Comparison of ENCODE assay signal across 8 cellular contexts in genomic region chr4:139229534-139230039, GRCh38. TPM values are rescaled to one million over a fixed set of nuclear protein-coding genes. Genes with fewer than 3 reads are reported as not detected.
A peak's percentile ranks its signal among the peaks of the same experiment; 100 is the strongest.
DNase-seq lines count a peak whose midpoint lies in the region; ATAC-seq and TF ChIP-seq lines count a peak whose summit lies in the region.

No MANE protein-coding gene starts in this region.

- no peaks in the 10 kb centered on the region for H3K4me1 ChIP-seq in cardiac muscle cell (ENCODE audit: low read depth)
- no peaks in the 10 kb centered on the region for H3K4me1 ChIP-seq in liver (ENCODE audit: control insufficient read depth in 4 of 4, insufficient read depth in 4 of 4, low read length in 3 of 4)

- DNase-seq in cardiac muscle cell (ENCODE audit: low read depth in 1 of 2, low spot score in 1 of 2) (peak; percentile 54 to 72), cardiac septum (ENCODE audit: low spot score) (no peak), NCI-H774 (lab: John Stamatoyannopoulos, UW) (peak; percentile 6), cerebellar cortex (ENCODE audit: low spot score) (peak; percentile 61)
- no peak for DNase-seq in activated T-helper 1 cell treated with anti-CD3 and anti-CD28 coated beads, Interleukin-12 subunit alpha, Interleukin-12 subunit beta, Interleukin-2, Interleukin-4 antibody, amounts not matched to agents 30 ng/mL and 10 ng/mL and 1 ng/mL, durations not matched to agents 14 hours and 24 hours and 36 hours (ENCODE audit: low spot score)

- intact Hi-C loops in cardiac septum (cut with DNase I) = loop anchor here (5.0 kb wide), 2 partner anchors 68 to 132 kb away; no protein-coding TSS in a partner anchor
- intact Hi-C loops in activated T-helper 1 cell treated with anti-CD3 and anti-CD28 coated beads, Interleukin-12 subunit alpha, Interleukin-12 subunit beta, Interleukin-2, Interleukin-4 antibody, amounts not matched to agents 30 ng/mL and 10 ng/mL and 1 ng/mL, durations not matched to agents 14 hours and 24 hours and 36 hours (cut with micrococcal nuclease) = loop anchor here (1.0 to 5.0 kb wide), 8 partner anchors 38 to 422 kb away; partner anchors contain the start of genes ELF2 and NAA15

- WGBS in liver = 31% methylated on average over 3 of the region's 3 CpGs

- TF ChIP-seq RAD21 in liver (IDR thresholded peaks at IDR 0.05) = peak; percentile 86 to 89

- H3K4me3 ChIP-seq in cardiac muscle cell (no peak overlapping the region), liver (ENCODE audit: low read depth in 1 of 3, low read length in 3 of 3) (no peak overlapping the region)

- no peaks in the 10 kb centered on the region for H3K9me3 Mint-ChIP-seq in activated T-helper 1 cell treated with anti-CD3 and anti-CD28 coated beads, Interleukin-12 subunit alpha, Interleukin-12 subunit beta, Interleukin-2, Interleukin-4 antibody, amounts not matched to agents 30 ng/mL and 10 ng/mL and 1 ng/mL, durations not matched to agents 14 hours and 24 hours and 36 hours

- no peaks in the 10 kb centered on the region for H3K27me3 Mint-ChIP-seq in activated T-helper 1 cell treated with anti-CD3 and anti-CD28 coated beads, Interleukin-12 subunit alpha, Interleukin-12 subunit beta, Interleukin-2, Interleukin-4 antibody, amounts not matched to agents 30 ng/mL and 10 ng/mL and 1 ng/mL, durations not matched to agents 14 hours and 24 hours and 36 hours (ENCODE audit: insufficient read depth)

- H3K27me3 ChIP-seq in cardiac muscle cell (no peaks in the 10 kb centered on the region), liver (ENCODE audit: control insufficient read depth in 4 of 4, insufficient read depth in 4 of 4, low read length in 3 of 4) (no peaks in the 10 kb centered on the region)

- H3K9ac ChIP-seq in liver (ENCODE audit: low read depth in 1 of 2, low read length in 2 of 2) = no peak overlapping the region

- H3K36me3 Mint-ChIP-seq in activated T-helper 1 cell treated with anti-CD3 and anti-CD28 coated beads, Interleukin-12 subunit alpha, Interleukin-12 subunit beta, Interleukin-2, Interleukin-4 antibody, amounts not matched to agents 30 ng/mL and 10 ng/mL and 1 ng/mL, durations not matched to agents 14 hours and 24 hours and 36 hours (ENCODE audit: low read depth) = no peaks in the 10 kb centered on the region

- H3K4me1 Mint-ChIP-seq in activated T-helper 1 cell treated with anti-CD3 and anti-CD28 coated beads, Interleukin-12 subunit alpha, Interleukin-12 subunit beta, Interleukin-2, Interleukin-4 antibody, amounts not matched to agents 30 ng/mL and 10 ng/mL and 1 ng/mL, durations not matched to agents 14 hours and 24 hours and 36 hours (ENCODE audit: low read depth) = no peaks in the 10 kb centered on the region

- TF ChIP-seq CTCF in cardiac muscle cell (IDR thresholded peaks at IDR 0.05; ENCODE audit: low read depth, low read length) = peak; percentile 68
- TF ChIP-seq CTCF in liver (IDR thresholded peaks at IDR 0.05; ENCODE audit: low read depth, low read length, missing input control) = peak; percentile 76

- H3K9me3 ChIP-seq in cardiac muscle cell (ENCODE audit: low read depth) = no peaks in the 10 kb centered on the region
- no peaks in the 10 kb centered on the region for H3K9me3 ChIP-seq in liver (ENCODE audit: control insufficient read depth in 4 of 4, low read length in 3 of 4)

- ATAC-seq in HG02678 (IDR thresholded peaks at IDR 0.05; ENCODE audit: unreplicated experiment) (peak; percentile 54), GM19467 (IDR thresholded peaks at IDR 0.05; ENCODE audit: unreplicated experiment) (no peak)

- H3K4me3 Mint-ChIP-seq in activated T-helper 1 cell treated with anti-CD3 and anti-CD28 coated beads, Interleukin-12 subunit alpha, Interleukin-12 subunit beta, Interleukin-2, Interleukin-4 antibody, amounts not matched to agents 30 ng/mL and 10 ng/mL and 1 ng/mL, durations not matched to agents 14 hours and 24 hours and 36 hours = no peak overlapping the region

- no peak overlapping the region for H3K27ac Mint-ChIP-seq in activated T-helper 1 cell treated with anti-CD3 and anti-CD28 coated beads, Interleukin-12 subunit alpha, Interleukin-12 subunit beta, Interleukin-2, Interleukin-4 antibody, amounts not matched to agents 30 ng/mL and 10 ng/mL and 1 ng/mL, durations not matched to agents 14 hours and 24 hours and 36 hours

- H3K27ac ChIP-seq in cardiac muscle cell = no peak overlapping the region
- H3K27ac ChIP-seq in liver (ENCODE audit: low read depth in 1 of 2, low read length in 2 of 2) = no peak overlapping the region

- no peaks in the 10 kb centered on the region for H3K36me3 ChIP-seq in cardiac muscle cell
- no peaks in the 10 kb centered on the region for H3K36me3 ChIP-seq in liver (ENCODE audit: control insufficient read depth in 4 of 4, insufficient read depth in 3 of 4, low read depth in 1 of 4, low read length in 3 of 4)

TF ChIP-seq in liver, 16 proteins besides CTCF, POLR2A, EP300 and RAD21:
- TF ChIP-seq GABPA (IDR thresholded peaks at IDR 0.05 in 1 of 2, conservative IDR thresholded peaks at IDR 0.05 in 1 of 2) (no peak), YY1 (IDR thresholded peaks at IDR 0.05) (peak; percentile 37)
TF ChIP-seq in liver: peak in this region for 1.

RNA-seq across cellular contexts. Expression of gene MGARP, which starts 50.4 kb away (rescaled TPM):
- total RNA-seq in cardiac muscle cell = 2.8 and 3.0 TPM in 2 replicates
- polyA plus RNA-seq in cardiac muscle cell = 4.4 and 4.6 TPM in 2 replicates
- 0.81 TPM for total RNA-seq in cardiac septum
- total RNA-seq in liver = under 1 TPM; 0.09 to 0.17 TPM
- under 1 TPM in 1 of 2 donors, not detected in 1; 0.09 TPM for polyA plus RNA-seq in liver
- total RNA-seq in activated T-helper 1 cell treated with anti-CD3 and anti-CD28 coated beads, Interleukin-12 subunit alpha, Interleukin-12 subunit beta, Interleukin-2, Interleukin-4 antibody, amounts not matched to agents 30 ng/mL and 10 ng/mL and 1 ng/mL, durations not matched to agents 14 hours and 24 hours and 36 hours = 0.15 TPM in 1 of 2 replicates, not detected in the other

RNA-seq across cellular contexts. Expression of gene ELF2, which starts 52.6 kb away (rescaled TPM):
- total RNA-seq in cardiac muscle cell = 42.8 and 57.5 TPM in 2 replicates
- polyA plus RNA-seq in cardiac muscle cell = 45.7 and 52.7 TPM in 2 replicates
- total RNA-seq in cardiac septum = 31.0 TPM
- total RNA-seq in liver = 10 to 100 TPM; 31.0 to 35.3 TPM
- 10 to 100 TPM in 1 of 2 donors, 1 to 10 TPM in 1; 8.1 to 17.2 TPM for polyA plus RNA-seq in liver
- total RNA-seq in activated T-helper 1 cell treated with anti-CD3 and anti-CD28 coated beads, Interleukin-12 subunit alpha, Interleukin-12 subunit beta, Interleukin-2, Interleukin-4 antibody, amounts not matched to agents 30 ng/mL and 10 ng/mL and 1 ng/mL, durations not matched to agents 14 hours and 24 hours and 36 hours = 26.3 and 29.3 TPM in 2 replicates

Comparison
In these comparisons a context has a peak if more than half of its experiments do, and no peak if none do; other contexts are left out.
1. DNase-seq: peak in cardiac muscle cell (2 of 2), NCI-H774 (single experiment) and cerebellar cortex (single experiment); none in cardiac septum (single experiment) and activated T-helper 1 cell treated with anti-CD3 and anti-CD28 coated beads, Interleukin-12 subunit alpha, Interleukin-12 subunit beta, Interleukin-2, Interleukin-4 antibody, amounts not matched to agents 30 ng/mL and 10 ng/mL and 1 ng/mL, durations not matched to agents 14 hours and 24 hours and 36 hours (single experiment).